Comparison of ENCODE assay signal across 18 cellular contexts in genomic region chr1:225523214-225523613, GRCh38.
DNase-seq lines count a peak whose midpoint lies in the region; ATAC-seq and TF ChIP-seq lines count a peak whose summit lies in the region.
"Had no signal": no experiment of that assay in that cellular context is flagged by ENCODE, and none has a peak within 500 bp of the region (broad histone marks: within the 10 kb centered on the region; RNA-seq: fewer than 3 reads in every experiment).

No MANE protein-coding gene starts in this region.

- no peak for TF ChIP-seq EP300 in transverse colon (IDR thresholded peaks at IDR 0.05; ENCODE audit: low read depth)

- H3K9me3 Mint-ChIP-seq in activated T-cell treated with anti-CD3 and anti-CD28 coated beads, Interleukin-2, amount 50 U/mL, for 72 hours, result no peaks in the 10 kb centered on the region
- no peaks in the 10 kb centered on the region for H3K9me3 Mint-ChIP-seq in activated T-cell treated with anti-CD3 and anti-CD28 coated beads, Interleukin-2, amount 50 U/mL, for 24 hours
- peaks cover 0 to 3% (median 0%) of the 10 kb centered on the region in 5 experiments for H3K9me3 Mint-ChIP-seq in brain
- H3K9me3 Mint-ChIP-seq: CD4-positive, alpha-beta memory T cell; HFFc6 had no signal

- H3K9ac ChIP-seq in mucosa of rectum (ENCODE audit: low read depth in 1 of 2, low read length in 2 of 2), result no peak overlapping the region
- H3K9ac ChIP-seq: GM23248 had no signal

- no peak overlapping the region for H3K4me3 ChIP-seq in mucosa of rectum (ENCODE audit: low read length in 2 of 2)
- H3K4me3 ChIP-seq in transverse colon, result no peak overlapping the region
- H3K4me3 ChIP-seq: GM23248 had no signal

- no peaks in the 10 kb centered on the region for H3K27me3 ChIP-seq in mucosa of rectum (ENCODE audit: control insufficient read depth in 2 of 2, insufficient read depth in 2 of 2, low read length in 2 of 2)
- no peaks in the 10 kb centered on the region for H3K27me3 ChIP-seq in transverse colon

- DNase-seq in activated T-cell treated with anti-CD3 and anti-CD28 coated beads, Interleukin-2, amount 50 U/mL, for 72 hours, result no peak
- no peak for DNase-seq in activated T-cell treated with anti-CD3 and anti-CD28 coated beads, Interleukin-2, amount 50 U/mL, for 24 hours
- no peak for DNase-seq in transverse colon
- DNase-seq in COLO829 (ENCODE audit: low spot score), result no peak
- DNase-seq in D341Med (ENCODE audit: low spot score), result no peak
- DNase-seq: CD4-positive, alpha-beta memory T cell; GF-D8; GM23248; HFFc6; MV-4-11; NCI-H1417; NCI-H187 treated with DMSO at 0.1 percent for 48 hours; NCI-H526 treated with DMSO at 0.1 percent for 48 hours; SHP77 treated with DMSO at 0.1 percent for 48 hours had no signal

- peaks cover 0 to 20% of the 10 kb centered on the region in 2 donors for H3K4me1 ChIP-seq in mucosa of rectum (ENCODE audit: control insufficient read depth in 2 of 2, insufficient read depth in 2 of 2, low read length in 2 of 2)
- H3K4me1 ChIP-seq in transverse colon, result peaks cover 0 to 38% (median 17%) of the 10 kb centered on the region in 4 donors

- in situ Hi-C loops in transverse colon (cut with MboI; ENCODE audit: low pct_ligation_motif_present in 1 of 4, low pct_unique_long_range_greater_than_20kb in 1 of 4, low sequenced_read_pairs in 3 of 4), result no loop called here

- no peak for ATAC-seq in activated T-cell treated with anti-CD3 and anti-CD28 coated beads, Interleukin-2, amount 50 U/mL, for 72 hours (replicated peaks in 1 of 2)
- ATAC-seq in HG03097 (IDR thresholded peaks at IDR 0.05; ENCODE audit: low FRiP score, unreplicated experiment), result no peak

- H3K27me3 Mint-ChIP-seq in activated T-cell treated with anti-CD3 and anti-CD28 coated beads, Interleukin-2, amount 50 U/mL, for 72 hours (ENCODE audit: low read depth), result no peaks in the 10 kb centered on the region
- H3K27me3 Mint-ChIP-seq in activated T-cell treated with anti-CD3 and anti-CD28 coated beads, Interleukin-2, amount 50 U/mL, for 24 hours, result peaks cover 4% of the 10 kb centered on the region
- H3K27me3 Mint-ChIP-seq in brain, result no peaks in the 10 kb centered on the region

- intact Hi-C loops in transverse colon (cut with DNase I; ENCODE audit: low total_unique reads), result no loop called here

- TF ChIP-seq CTCF in brain (conservative IDR thresholded peaks at IDR 0.05) (no peak), transverse colon (IDR thresholded peaks at IDR 0.05) (no peak)

- no peaks in the 10 kb centered on the region for H3K36me3 Mint-ChIP-seq in activated T-cell treated with anti-CD3 and anti-CD28 coated beads, Interleukin-2, amount 50 U/mL, for 72 hours (ENCODE audit: insufficient read depth in 2 of 2)
- no peaks in the 10 kb centered on the region for H3K36me3 Mint-ChIP-seq in activated T-cell treated with anti-CD3 and anti-CD28 coated beads, Interleukin-2, amount 50 U/mL, for 24 hours (ENCODE audit: low read depth)
- H3K36me3 Mint-ChIP-seq in brain, result peaks cover 36% of the 10 kb centered on the region
- H3K36me3 Mint-ChIP-seq: CD4-positive, alpha-beta memory T cell had no signal

- H3K27ac Mint-ChIP-seq in activated T-cell treated with anti-CD3 and anti-CD28 coated beads, Interleukin-2, amount 50 U/mL, for 72 hours, result peak overlapping the region; percentile 10
- H3K27ac Mint-ChIP-seq in activated T-cell treated with anti-CD3 and anti-CD28 coated beads, Interleukin-2, amount 50 U/mL, for 24 hours, result no peak overlapping the region
- peak overlapping the region in 3 of 5 experiments; percentile 34 to 60 (median 49) for H3K27ac Mint-ChIP-seq in brain
- H3K27ac Mint-ChIP-seq: CD4-positive, alpha-beta memory T cell; HFFc6 had no signal

- TF ChIP-seq POLR2A in transverse colon (IDR thresholded peaks at IDR 0.05), result no peak

- no peaks in the 10 kb centered on the region for H3K36me3 ChIP-seq in mucosa of rectum (ENCODE audit: control insufficient read depth in 2 of 2, insufficient read depth in 2 of 2, low read length in 2 of 2)
- H3K36me3 ChIP-seq in transverse colon, result no peaks in the 10 kb centered on the region

- no peak overlapping the region for H3K4me3 Mint-ChIP-seq in activated T-cell treated with anti-CD3 and anti-CD28 coated beads, Interleukin-2, amount 50 U/mL, for 72 hours
- no peak overlapping the region for H3K4me3 Mint-ChIP-seq in activated T-cell treated with anti-CD3 and anti-CD28 coated beads, Interleukin-2, amount 50 U/mL, for 24 hours
- no peak overlapping the region for H3K4me3 Mint-ChIP-seq in brain
- H3K4me3 Mint-ChIP-seq: CD4-positive, alpha-beta memory T cell; HFFc6 had no signal

- H3K9me3 ChIP-seq in mucosa of rectum (ENCODE audit: control insufficient read depth in 2 of 2, low read length in 2 of 2) (no peaks in the 10 kb centered on the region), transverse colon (no peaks in the 10 kb centered on the region)

- peak overlapping the region; percentile 49 to 59 for H3K27ac ChIP-seq in mucosa of rectum (ENCODE audit: low read depth in 2 of 2, low read length in 2 of 2)
- H3K27ac ChIP-seq in transverse colon, result peak overlapping the region; percentile 10 to 62 (median 40)
- H3K27ac ChIP-seq: 22Rv1, GM23248 had no signal

- H3K4me1 Mint-ChIP-seq in activated T-cell treated with anti-CD3 and anti-CD28 coated beads, Interleukin-2, amount 50 U/mL, for 72 hours (ENCODE audit: low read depth), result no peaks in the 10 kb centered on the region
- H3K4me1 Mint-ChIP-seq in activated T-cell treated with anti-CD3 and anti-CD28 coated beads, Interleukin-2, amount 50 U/mL, for 24 hours (ENCODE audit: low read depth), result peaks cover 1% of the 10 kb centered on the region
- peaks cover 41% of the 10 kb centered on the region for H3K4me1 Mint-ChIP-seq in brain
